13 cellular contexts compared by ENCODE assay signal in genomic region chr1:27057389-27057788, GRCh38. TPM values are rescaled to one million over a fixed set of nuclear protein-coding genes. Genes with fewer than 3 reads are reported as not detected.
DNase-seq lines count a peak whose midpoint lies in the region; ATAC-seq and TF ChIP-seq lines count a peak whose summit lies in the region.
"Had no signal": no experiment of that assay in that cellular context is flagged by ENCODE, and none has a peak within 500 bp of the region (broad histone marks: within the 10 kb centered on the region; RNA-seq: fewer than 3 reads in every experiment).

No MANE protein-coding gene starts in this region.

- peak overlapping the region; percentile 61 for H3K4me3 Mint-ChIP-seq in WTC11
- no peak overlapping the region for H3K4me3 Mint-ChIP-seq in type B pancreatic cell

- peak; percentile 73 for DNase-seq in DMS79 treated with DMSO at 0.1 percent for 48 hours (lab: John Stamatoyannopoulos, UW)
- no peak for DNase-seq in Karpas-422
- DNase-seq in WTC11 (ENCODE audit: low spot score) = peak; percentile 35
- DNase-seq in islet precursor cell = peak; percentile 43
- no peak for DNase-seq in type B pancreatic cell (ENCODE audit: extremely low spot score, unreplicated experiment)
- DNase-seq in NCI-H510A treated with DMSO at 0.1 percent for 48 hours (lab: John Stamatoyannopoulos, UW) = no peak
- DNase-seq: effector CD4-positive, alpha-beta T cell; HCEC 1CT; NCI-H187 treated with DMSO at 0.1 percent for 48 hours; OCI-M1 had no signal

- CTCF ChIA-PET in WTC11 (lab: Charles Lee) = interaction anchor here (0.8 to 7.7 kb wide), 16 partner anchors 8 to 239 kb away, joined by 3 to 119 read pairs (median 4); no protein-coding TSS in a partner anchor

- no peaks in the 10 kb centered on the region for H3K79me2 ChIP-seq in Karpas-422 (ENCODE audit: low read length)

- peaks cover 10% of the 10 kb centered on the region for H3K4me1 ChIP-seq in Karpas-422 (ENCODE audit: low read length)

- no peaks in the 10 kb centered on the region for H3K9me3 ChIP-seq in Karpas-422 (ENCODE audit: low read length)

- H3K4me1 Mint-ChIP-seq in WTC11 (peaks cover 45% of the 10 kb centered on the region), type B pancreatic cell (ENCODE audit: unreplicated experiment) (peaks cover 21% of the 10 kb centered on the region)

- no peaks in the 10 kb centered on the region for H3K27me3 ChIP-seq in Karpas-422 (ENCODE audit: low read length)

- no peaks in the 10 kb centered on the region for H3K9me3 Mint-ChIP-seq in WTC11
- H3K9me3 Mint-ChIP-seq in type B pancreatic cell = no peaks in the 10 kb centered on the region

- H3K4me3 ChIP-seq in Karpas-422 (ENCODE audit: low read length) = no peak overlapping the region
- H3K4me3 ChIP-seq: SK-N-MC had no signal

- H3K27ac ChIP-seq in Karpas-422 (ENCODE audit: low read length) = no peak overlapping the region
- H3K27ac ChIP-seq: SK-N-MC had no signal

- H3K27me3 Mint-ChIP-seq in WTC11 (ENCODE audit: low read depth) = no peaks in the 10 kb centered on the region; the same call in 1 of the 2 replicates
- H3K27me3 Mint-ChIP-seq in type B pancreatic cell = no peaks in the 10 kb centered on the region

- H2AFZ ChIP-seq in Karpas-422 (ENCODE audit: low read length) = peak overlapping the region; percentile 68; the same call in 1 of the 2 replicates

- ATAC-seq in WTC11 (peak; percentile 56), GM18517 (IDR thresholded peaks at IDR 0.05; ENCODE audit: unreplicated experiment) (no peak), HG02884 (IDR thresholded peaks at IDR 0.05; ENCODE audit: unreplicated experiment) (no peak)

- POLR2A ChIA-PET in WTC11 (lab: Charles Lee) = interaction anchor here (0.7 to 1.8 kb wide), 4 partner anchors 8 to 97 kb away, joined by 3 to 8 read pairs (median 7); partner anchors contain the start of genes KDF1, TENT5B and TRNP1

- TF ChIP-seq CTCF in WTC11 (IDR thresholded peaks at IDR 0.05) = no peak
- no peak for TF ChIP-seq CTCF in type B pancreatic cell (conservative IDR thresholded peaks at IDR 0.05)

- 0 out of 2 replicates have a peak overlapping the region, but pooled peaks have one; percentile 29 for H3K9ac ChIP-seq in Karpas-422 (ENCODE audit: low read length)

- no peaks in the 10 kb centered on the region for H3K9me2 ChIP-seq in Karpas-422 (replicated peaks; ENCODE audit: insufficient read depth, low read length)

- no peaks in the 10 kb centered on the region for H3K36me3 ChIP-seq in Karpas-422 (ENCODE audit: insufficient read depth, low read length)

- no peak overlapping the region for H3K4me2 ChIP-seq in Karpas-422 (ENCODE audit: low read depth, low read length, poor library complexity, severe bottlenecking)

- peak overlapping the region; percentile 98 for H3K27ac Mint-ChIP-seq in WTC11
- H3K27ac Mint-ChIP-seq in type B pancreatic cell = no peak overlapping the region

- no peaks in the 10 kb centered on the region for H4K20me1 ChIP-seq in Karpas-422 (ENCODE audit: insufficient read depth, low read depth, low read length)

- H3K36me3 Mint-ChIP-seq in WTC11 (no peaks in the 10 kb centered on the region), type B pancreatic cell (no peaks in the 10 kb centered on the region)

TF ChIP-seq in WTC11, 78 proteins besides CTCF, POLR2A, EP300 and RAD21:
- no peak for TF ChIP-seq E2F4 (CRISPR knock-in tag; IDR thresholded peaks at IDR 0.05; ENCODE audit: borderline replicate concordance, low read depth)
- peak; percentile 76 for TF ChIP-seq NFYB (CRISPR knock-in tag; conservative IDR thresholded peaks at IDR 0.05; ENCODE audit: low read depth)
- 0 out of 2 replicates have a peak, but pooled peaks have one; percentile 28 for TF ChIP-seq USF1 (CRISPR knock-in tag; IDR thresholded peaks at IDR 0.05)
- peak; percentile 64 for TF ChIP-seq USF2 (CRISPR knock-in tag; IDR thresholded peaks at IDR 0.05)
- no peak for TF ChIP-seq ZNF671 (CRISPR knock-in tag; IDR thresholded peaks at IDR 0.05)

RNA-seq across cellular contexts. Expression of gene TENT5B, which starts 44.7 kb away (rescaled TPM):
- not detected in 2 replicates for total RNA-seq in Karpas-422 (2014; rRNA removed; shearing (Covaris generic); ENCODE audit: low replicate concordance)
- total RNA-seq in WTC11 (2021) (104 to 124 TPM (median 119 TPM) in 3 replicates), type B pancreatic cell (ENCODE audit: low replicate concordance) (9.3 and 10.4 TPM in 2 replicates)

Comparison
In these comparisons a context has a peak if more than half of its experiments do, and no peak if none do; other contexts are left out.
1. DNase-seq: peak in DMS79 treated with DMSO at 0.1 percent for 48 hours (single experiment), WTC11 (single experiment) and islet precursor cell (single experiment); none in Karpas-422 (single experiment), type B pancreatic cell (single experiment) and NCI-H510A treated with DMSO at 0.1 percent for 48 hours (single experiment).
2. RNA of gene TENT5B, which starts 44.7 kb away (total RNA-seq): 104 to 124 TPM in WTC11 and 9.3 to 10.4 TPM in type B pancreatic cell; not detected in Karpas-422; every median in the first group is over 10 times any median in the second.